Comparison of ENCODE assay signal across 17 cellular contexts in the genomic region with DNA sequence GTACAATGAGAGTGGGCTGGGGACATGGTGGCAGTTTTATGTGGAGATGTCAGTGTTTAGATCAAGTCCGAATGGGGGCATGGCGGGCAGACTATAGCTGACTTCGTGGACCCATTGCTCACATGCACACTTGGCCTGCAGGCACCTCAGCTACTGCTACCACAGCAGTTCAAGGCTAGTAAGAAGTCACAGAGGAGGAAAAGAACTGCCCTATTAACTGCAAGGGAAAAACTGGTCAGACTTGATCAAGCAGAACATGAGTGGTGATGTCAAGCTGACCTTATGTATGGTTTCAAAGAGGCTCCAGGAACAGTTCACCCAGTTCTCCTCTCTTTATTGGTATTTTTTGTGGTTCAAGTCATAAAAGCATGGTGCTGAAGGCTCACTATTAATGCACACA. TPM values are rescaled to one million over a fixed set of nuclear protein-coding genes. Genes with fewer than 3 reads are reported as not detected.
DNase-seq lines count a peak whose midpoint lies in the region; ATAC-seq, FAIRE-seq and TF ChIP-seq lines count a peak whose summit lies in the region.
"Had no signal": no experiment of that assay in that cellular context is flagged by ENCODE, and none has a peak within 500 bp of the region (broad histone marks: within the 10 kb centered on the region; RNA-seq: fewer than 3 reads in every experiment).

No MANE protein-coding gene starts in this region.

- no peak overlapping the region for H3K27ac ChIP-seq in pancreas
- H3K27ac ChIP-seq: KMS-11 had no signal

- peaks cover 17% of the 10 kb centered on the region for H3K4me1 Mint-ChIP-seq in Calu3 (ENCODE audit: low read depth, unreplicated experiment)
- no peaks in the 10 kb centered on the region for H3K4me1 Mint-ChIP-seq in activated CD8-positive, alpha-beta memory T cell treated with anti-CD3 and anti-CD28 coated beads, Interleukin-2, amount 10 ng/mL, durations not matched to agents 7 days and 5 days
- H3K4me1 Mint-ChIP-seq in activated CD4-positive, alpha-beta T cell treated with anti-CD3 and anti-CD28 coated beads, Interleukin-2, amount 10 ng/mL, durations not matched to agents 24 days and 14 days: no peaks in the 10 kb centered on the region

- H3K4me1 ChIP-seq in pancreas: peaks cover 0 to 7% (median 0%) of the 10 kb centered on the region in 3 donors
- H3K4me1 ChIP-seq: BE2C had no signal

- H3K36me3 ChIP-seq in pancreas: no peaks in the 10 kb centered on the region
- H3K36me3 ChIP-seq: BE2C had no signal

- FAIRE-seq in pancreas (lab: Jason Lieb, UNC): no peak
- FAIRE-seq: D721Med, HepG2 had no signal

- 85 to 88% methylated on average over 3 of the region's 3 CpGs for WGBS in pancreas, 2 donors

- no peak overlapping the region for H3K27ac Mint-ChIP-seq in Calu3 (ENCODE audit: unreplicated experiment)
- no peak overlapping the region for H3K27ac Mint-ChIP-seq in activated CD8-positive, alpha-beta memory T cell treated with anti-CD3 and anti-CD28 coated beads, Interleukin-2, amount 10 ng/mL, durations not matched to agents 7 days and 5 days
- no peak overlapping the region for H3K27ac Mint-ChIP-seq in activated CD4-positive, alpha-beta T cell treated with anti-CD3 and anti-CD28 coated beads, Interleukin-2, amount 10 ng/mL, durations not matched to agents 24 days and 14 days
- H3K27ac Mint-ChIP-seq: CD4-positive, alpha-beta T cell had no signal

- H3K4me3 Mint-ChIP-seq in Calu3 (ENCODE audit: low read depth, unreplicated experiment): no peak overlapping the region
- no peak overlapping the region for H3K4me3 Mint-ChIP-seq in activated CD8-positive, alpha-beta memory T cell treated with anti-CD3 and anti-CD28 coated beads, Interleukin-2, amount 10 ng/mL, durations not matched to agents 7 days and 5 days
- H3K4me3 Mint-ChIP-seq in activated CD4-positive, alpha-beta T cell treated with anti-CD3 and anti-CD28 coated beads, Interleukin-2, amount 10 ng/mL, durations not matched to agents 24 days and 14 days: no peak overlapping the region
- H3K4me3 Mint-ChIP-seq: CD4-positive, alpha-beta T cell had no signal

- DNase-seq in Calu3 (peak; percentile 21), HT-29 (ENCODE audit: low spot score) (peak; percentile 43), epithelial cell of proximal tubule (ENCODE audit: low read depth) (peak; percentile 59), pancreas (no peak)
- no peak for DNase-seq in activated CD8-positive, alpha-beta memory T cell treated with anti-CD3 and anti-CD28 coated beads, Interleukin-2, amount 10 ng/mL, durations not matched to agents 7 days and 5 days
- DNase-seq in activated CD4-positive, alpha-beta T cell treated with anti-CD3 and anti-CD28 coated beads, Interleukin-2, amount 10 ng/mL, durations not matched to agents 24 days and 14 days: no peak
- DNase-seq: BE2C; CD4-positive, alpha-beta T cell; NCI-H1048; NCI-H1436 treated with DMSO at 0.1 percent for 48 hours; NCI-H2081; NCI-H524 treated with DMSO at 0.1 percent for 48 hours; SHP77 had no signal

- CTCF ChIA-PET in Calu3 (lab: Charles Lee): no interaction called here
- CTCF ChIA-PET in activated CD8-positive, alpha-beta memory T cell treated with anti-CD3 and anti-CD28 coated beads, Interleukin-2, amount 10 ng/mL, durations not matched to agents 7 days and 5 days (lab: Charles Lee): no interaction called here

- no peaks in the 10 kb centered on the region for H3K9me3 Mint-ChIP-seq in Calu3 (ENCODE audit: low read depth, unreplicated experiment)
- no peaks in the 10 kb centered on the region for H3K9me3 Mint-ChIP-seq in activated CD8-positive, alpha-beta memory T cell treated with anti-CD3 and anti-CD28 coated beads, Interleukin-2, amount 10 ng/mL, durations not matched to agents 7 days and 5 days (ENCODE audit: low read depth)
- no peaks in the 10 kb centered on the region for H3K9me3 Mint-ChIP-seq in activated CD4-positive, alpha-beta T cell treated with anti-CD3 and anti-CD28 coated beads, Interleukin-2, amount 10 ng/mL, durations not matched to agents 24 days and 14 days
- H3K9me3 Mint-ChIP-seq: CD4-positive, alpha-beta T cell had no signal

- H3K27me3 Mint-ChIP-seq in Calu3 (ENCODE audit: unreplicated experiment): no peaks in the 10 kb centered on the region
- no peaks in the 10 kb centered on the region for H3K27me3 Mint-ChIP-seq in activated CD8-positive, alpha-beta memory T cell treated with anti-CD3 and anti-CD28 coated beads, Interleukin-2, amount 10 ng/mL, durations not matched to agents 7 days and 5 days
- no peaks in the 10 kb centered on the region for H3K27me3 Mint-ChIP-seq in activated CD4-positive, alpha-beta T cell treated with anti-CD3 and anti-CD28 coated beads, Interleukin-2, amount 10 ng/mL, durations not matched to agents 24 days and 14 days
- H3K27me3 Mint-ChIP-seq: CD4-positive, alpha-beta T cell had no signal

- no peak overlapping the region for H3K4me3 ChIP-seq in epithelial cell of proximal tubule (ENCODE audit: low read depth, low read length)
- no peak overlapping the region for H3K4me3 ChIP-seq in pancreas

- BruUV-seq in Calu3 (replicated peaks; lab: Mats Ljungman, UMichigan): no TSS peak

- no peaks in the 10 kb centered on the region for H3K9me3 ChIP-seq in pancreas
- H3K9me3 ChIP-seq: BE2C had no signal

- H3K36me3 Mint-ChIP-seq in Calu3 (ENCODE audit: insufficient read depth, unreplicated experiment): no peaks in the 10 kb centered on the region
- no peaks in the 10 kb centered on the region for H3K36me3 Mint-ChIP-seq in activated CD8-positive, alpha-beta memory T cell treated with anti-CD3 and anti-CD28 coated beads, Interleukin-2, amount 10 ng/mL, durations not matched to agents 7 days and 5 days
- H3K36me3 Mint-ChIP-seq in activated CD4-positive, alpha-beta T cell treated with anti-CD3 and anti-CD28 coated beads, Interleukin-2, amount 10 ng/mL, durations not matched to agents 24 days and 14 days (ENCODE audit: low read depth): no peaks in the 10 kb centered on the region

- TF ChIP-seq CTCF in Calu3 (IDR thresholded peaks at IDR 0.05; ENCODE audit: unreplicated experiment) (no peak), epithelial cell of proximal tubule (conservative IDR thresholded peaks at IDR 0.05; ENCODE audit: low read depth, low read length) (no peak), pancreas (IDR thresholded peaks at IDR 0.05) (no peak)

- ATAC-seq in pancreas: peak; percentile 35 to 63 (median 46)
- no peak for ATAC-seq in activated CD8-positive, alpha-beta memory T cell treated with anti-CD3 and anti-CD28 coated beads, Interleukin-2, amount 10 ng/mL, durations not matched to agents 7 days and 5 days
- ATAC-seq in activated CD4-positive, CD25-positive, alpha-beta regulatory T cell treated with anti-CD3 and anti-CD28 coated beads, Interleukin-2, amount 50 U/mL, for 24 hours: no peak
- ATAC-seq: HepG2 had no signal

- intact Hi-C loops in Calu3 (cut with micrococcal nuclease; ENCODE audit: unreplicated experiment) (no loop called here), pancreas (cut with DNase I) (no loop called here)
- intact Hi-C loops in activated CD4-positive, alpha-beta T cell treated with anti-CD3 and anti-CD28 coated beads, Interleukin-2, amount 10 ng/mL, durations not matched to agents 24 days and 14 days (cut with micrococcal nuclease): no loop called here

- no peaks in the 10 kb centered on the region for H3K27me3 ChIP-seq in pancreas
- H3K27me3 ChIP-seq: BE2C had no signal

RNA-seq across cellular contexts. Expression of a gene that starts 30.2 kb away (rescaled TPM):
- total RNA-seq in Calu3 (2022) (27.5 and 34.5 TPM in 2 replicates), epithelial cell of proximal tubule (14.0 and 28.9 TPM in 2 replicates), pancreas (10 to 100 TPM in 5 of 6 donors, 1 to 10 TPM in 1; 7.9 to 23.2 (median 13.1) TPM)
- 8.0 and 11.5 TPM in 2 replicates for total RNA-seq in HT-29 (2014; rRNA removed; shearing (Covaris generic))
- 1 to 10 TPM; 2.5 to 5.3 TPM for polyA plus RNA-seq in pancreas
- total RNA-seq in activated CD8-positive, alpha-beta memory T cell treated with anti-CD3 and anti-CD28 coated beads, Interleukin-2, amount 10 ng/mL, durations not matched to agents 7 days and 5 days: 10 to 100 TPM; 11.5 to 12.8 TPM
- total RNA-seq in activated CD4-positive, alpha-beta T cell treated with anti-CD3 and anti-CD28 coated beads, Interleukin-2, amount 10 ng/mL, durations not matched to agents 24 days and 14 days: 12.1 and 13.6 TPM in 2 replicates

Comparison
In these comparisons a context has a peak if more than half of its experiments do, and no peak if none do; other contexts are left out.
1. DNase-seq: peak in Calu3 (single experiment), HT-29 (single experiment) and epithelial cell of proximal tubule (single experiment); none in pancreas (0 of 6), activated CD8-positive, alpha-beta memory T cell treated with anti-CD3 and anti-CD28 coated beads, Interleukin-2, amount 10 ng/mL, durations not matched to agents 7 days and 5 days (single experiment) and activated CD4-positive, alpha-beta T cell treated with anti-CD3 and anti-CD28 coated beads, Interleukin-2, amount 10 ng/mL, durations not matched to agents 24 days and 14 days (single experiment).
2. ATAC-seq: peak in pancreas (4 of 4); none in activated CD8-positive, alpha-beta memory T cell treated with anti-CD3 and anti-CD28 coated beads, Interleukin-2, amount 10 ng/mL, durations not matched to agents 7 days and 5 days (single experiment) and activated CD4-positive, CD25-positive, alpha-beta regulatory T cell treated with anti-CD3 and anti-CD28 coated beads, Interleukin-2, amount 50 U/mL, for 24 hours (0 of 2).